In genomic region chr12:19431407-19432308, GRCh38 we compare ENCODE assay signal across 1 cellular context.
TF ChIP-seq lines count a peak whose summit lies in the region.

No MANE protein-coding gene starts in this region.

TF ChIP-seq in GM23338, 12 proteins besides CTCF, POLR2A, EP300 and RAD21 (continued from another document):
- TF ChIP-seq ZNF462 (CRISPR knock-in tag; IDR thresholded peaks at IDR 0.05): no peak
- TF ChIP-seq REST (IDR thresholded peaks at IDR 0.05; ENCODE audit: unreplicated experiment): no peak
- TF ChIP-seq NANOG (IDR thresholded peaks at IDR 0.05; ENCODE audit: borderline replicate concordance): no peak
